1 cellular context compared by ENCODE assay signal in genomic region chr1:58896211-58897183, GRCh38.
TF ChIP-seq lines count a peak whose summit lies in the region.

No MANE protein-coding gene starts in this region.

TF ChIP-seq in K562, 482 proteins besides CTCF, POLR2A, EP300 and RAD21 (continued from another document and continues in another):
- no peak for TF ChIP-seq RERE (CRISPR knock-in tag; IDR thresholded peaks at IDR 0.05; ENCODE audit: borderline replicate concordance)
- peak; percentile 49; the same call in 1 of the 2 replicates for TF ChIP-seq TAL1 (IDR thresholded peaks at IDR 0.05)
- no peak for TF ChIP-seq ZNF785 (CRISPR knock-in tag; IDR thresholded peaks at IDR 0.05)
- peak; percentile 91 for TF ChIP-seq KLF6 (CRISPR knock-in tag; IDR thresholded peaks at IDR 0.05; ENCODE audit: borderline replicate concordance)
- TF ChIP-seq, protein P1, sequence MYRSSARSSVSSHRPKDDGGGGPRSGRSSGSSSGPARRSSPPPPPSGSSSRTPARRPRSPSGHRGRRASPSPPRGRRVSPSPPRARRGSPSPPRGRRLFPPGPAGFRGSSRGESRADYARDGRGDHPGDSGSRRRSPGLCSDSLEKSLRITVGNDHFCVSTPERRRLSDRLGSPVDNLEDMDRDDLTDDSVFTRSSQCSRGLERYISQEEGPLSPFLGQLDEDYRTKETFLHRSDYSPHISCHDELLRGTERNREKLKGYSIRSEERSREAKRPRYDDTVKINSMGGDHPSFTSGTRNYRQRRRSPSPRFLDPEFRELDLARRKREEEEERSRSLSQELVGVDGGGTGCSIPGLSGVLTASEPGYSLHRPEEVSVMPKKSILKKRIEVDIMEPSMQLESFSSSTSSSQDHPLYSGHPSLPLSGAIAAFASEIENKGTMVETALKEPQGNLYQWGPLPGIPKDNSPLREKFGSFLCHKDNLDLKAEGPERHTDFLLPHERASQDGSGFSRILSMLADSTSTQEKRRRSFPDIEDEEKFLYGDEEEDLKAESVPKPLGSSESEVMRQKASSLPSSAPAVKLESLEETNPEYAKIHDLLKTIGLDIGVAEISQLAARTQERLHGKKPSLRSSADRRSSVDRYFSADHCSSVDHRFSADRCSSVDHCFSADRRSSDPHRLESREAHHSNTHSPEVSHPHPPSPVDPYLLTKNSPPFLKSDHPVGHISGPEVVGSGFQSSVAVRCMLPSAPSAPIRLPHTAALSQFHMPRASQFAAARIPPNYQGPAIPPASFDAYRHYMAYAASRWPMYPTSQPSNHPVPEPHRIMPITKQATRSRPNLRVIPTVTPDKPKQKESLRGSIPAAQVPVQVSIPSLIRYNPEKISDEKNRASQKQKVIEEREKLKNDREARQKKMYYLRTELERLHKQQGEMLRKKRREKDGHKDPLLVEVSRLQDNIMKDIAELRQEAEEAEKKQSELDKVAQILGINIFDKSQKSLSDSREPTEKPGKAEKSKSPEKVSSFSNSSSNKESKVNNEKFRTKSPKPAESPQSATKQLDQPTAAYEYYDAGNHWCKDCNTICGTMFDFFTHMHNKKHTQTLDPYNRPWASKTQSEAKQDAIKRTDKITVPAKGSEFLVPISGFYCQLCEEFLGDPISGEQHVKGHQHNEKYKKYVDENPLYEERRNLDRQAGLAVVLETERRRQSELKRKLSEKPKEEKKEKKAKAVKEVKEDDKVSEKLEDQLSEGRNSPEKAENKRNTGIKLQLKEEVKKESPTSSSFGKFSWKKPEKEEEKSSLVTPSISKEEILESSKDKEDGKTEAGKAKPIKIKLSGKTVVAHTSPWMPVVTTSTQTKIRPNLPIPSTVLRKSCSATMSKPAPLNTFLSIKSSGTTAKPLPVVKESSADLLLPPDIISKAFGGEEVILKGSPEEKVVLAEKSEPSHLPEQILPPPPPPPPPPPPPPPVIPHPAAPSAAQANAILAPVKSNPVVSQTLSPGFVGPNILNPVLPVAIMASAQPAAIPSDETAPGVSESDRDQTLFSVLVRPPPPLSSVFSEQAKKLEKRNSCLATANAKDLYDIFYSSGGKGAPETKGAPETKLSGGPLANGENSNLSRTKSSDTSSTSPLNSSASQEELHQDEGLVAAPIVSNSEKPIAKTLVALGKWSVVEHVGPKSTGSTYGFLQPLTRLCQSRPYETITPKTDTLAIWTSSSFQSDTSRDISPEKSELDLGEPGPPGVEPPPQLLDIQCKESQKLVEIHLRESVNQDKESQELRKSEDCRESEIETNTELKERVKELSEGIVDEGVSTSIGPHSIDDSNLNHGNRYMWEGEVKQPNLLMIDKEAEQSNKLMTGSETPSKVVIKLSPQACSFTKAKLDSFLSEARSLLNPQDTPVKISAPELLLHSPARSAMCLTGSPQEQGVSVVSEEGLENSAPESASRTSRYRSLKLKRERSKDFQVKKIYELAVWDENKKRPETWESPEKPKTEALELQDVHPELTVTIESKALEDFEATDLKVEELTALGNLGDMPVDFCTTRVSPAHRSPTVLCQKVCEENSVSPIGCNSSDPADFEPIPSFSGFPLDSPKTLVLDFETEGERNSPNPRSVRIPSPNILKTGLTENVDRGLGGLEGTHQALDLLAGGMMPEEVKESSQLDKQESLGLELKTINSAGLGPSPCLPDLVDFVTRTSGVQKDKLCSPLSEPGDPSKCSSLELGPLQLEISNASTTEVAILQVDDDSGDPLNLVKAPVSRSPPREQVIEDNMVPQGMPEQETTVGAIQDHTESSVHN (IDR thresholded peaks at IDR 0.05; ENCODE audit: borderline replicate concordance in 1 of 2, low read depth in 1 of 2) = peak in 1 of 2 experiments; percentile 90; a peak in 2 of 4 replicates
- 0 out of 2 replicates have a peak, but pooled peaks have one; percentile 21 for TF ChIP-seq ETV1 (tag; conservative IDR thresholded peaks at IDR 0.05; ENCODE audit: low read depth)
- TF ChIP-seq TSHZ1 (CRISPR knock-in tag; IDR thresholded peaks at IDR 0.05) = peak; percentile 77
- peak; percentile 63 for TF ChIP-seq TCF3 (CRISPR knock-in tag; IDR thresholded peaks at IDR 0.05)
- TF ChIP-seq ZNF217 (CRISPR knock-in tag; IDR thresholded peaks at IDR 0.05) = no peak
- TF ChIP-seq IFI16 (CRISPR knock-in tag; IDR thresholded peaks at IDR 0.05) = peak; percentile 73
- TF ChIP-seq EGR1 (conservative IDR thresholded peaks at IDR 0.05) = peak; percentile 72
- peak; percentile 83; the same call in 1 of the 2 replicates for TF ChIP-seq HSF4 (CRISPR knock-in tag; IDR thresholded peaks at IDR 0.05; ENCODE audit: borderline replicate concordance)
- peak; percentile 34; the same call in 1 of the 2 replicates for TF ChIP-seq LEF1 (IDR thresholded peaks at IDR 0.05)
- TF ChIP-seq, protein P2, sequence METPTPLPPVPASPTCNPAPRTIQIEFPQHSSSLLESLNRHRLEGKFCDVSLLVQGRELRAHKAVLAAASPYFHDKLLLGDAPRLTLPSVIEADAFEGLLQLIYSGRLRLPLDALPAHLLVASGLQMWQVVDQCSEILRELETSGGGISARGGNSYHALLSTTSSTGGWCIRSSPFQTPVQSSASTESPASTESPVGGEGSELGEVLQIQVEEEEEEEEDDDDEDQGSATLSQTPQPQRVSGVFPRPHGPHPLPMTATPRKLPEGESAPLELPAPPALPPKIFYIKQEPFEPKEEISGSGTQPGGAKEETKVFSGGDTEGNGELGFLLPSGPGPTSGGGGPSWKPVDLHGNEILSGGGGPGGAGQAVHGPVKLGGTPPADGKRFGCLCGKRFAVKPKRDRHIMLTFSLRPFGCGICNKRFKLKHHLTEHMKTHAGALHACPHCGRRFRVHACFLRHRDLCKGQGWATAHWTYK (CRISPR knock-in tag; IDR thresholded peaks at IDR 0.05) = 0 out of 2 replicates have a peak, but pooled peaks have one; percentile 29
- TF ChIP-seq, protein P3, sequence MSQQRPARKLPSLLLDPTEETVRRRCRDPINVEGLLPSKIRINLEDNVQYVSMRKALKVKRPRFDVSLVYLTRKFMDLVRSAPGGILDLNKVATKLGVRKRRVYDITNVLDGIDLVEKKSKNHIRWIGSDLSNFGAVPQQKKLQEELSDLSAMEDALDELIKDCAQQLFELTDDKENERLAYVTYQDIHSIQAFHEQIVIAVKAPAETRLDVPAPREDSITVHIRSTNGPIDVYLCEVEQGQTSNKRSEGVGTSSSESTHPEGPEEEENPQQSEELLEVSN (IDR thresholded peaks at IDR 0.05; ENCODE audit: borderline replicate concordance in 1 of 2, extremely low read depth in 1 of 2, insufficient read depth in 1 of 2, insufficient read length in 1 of 2, low read depth in 1 of 2, low read length in 1 of 2, poor library complexity in 1 of 2, severe bottlenecking in 1 of 2) = peak; percentile 42 to 73
- no peak for TF ChIP-seq ZBTB8A (IDR thresholded peaks at IDR 0.05; ENCODE audit: partially characterized antibody)
- peak; percentile 75; the same call in 1 of the 2 replicates for TF ChIP-seq ZNF41 (CRISPR knock-in tag; conservative IDR thresholded peaks at IDR 0.05)
- TF ChIP-seq JUNB (CRISPR knock-in tag; conservative IDR thresholded peaks at IDR 0.05) = no peak
- peak; percentile 80; the same call in 1 of the 2 replicates for TF ChIP-seq ZNF668 (CRISPR knock-in tag; IDR thresholded peaks at IDR 0.05)
- peak in 1 of 2 experiments; percentile 87; a peak in 2 of 4 replicates for TF ChIP-seq TEAD1 (CRISPR knock-in tag; IDR thresholded peaks at IDR 0.05)
- peak; percentile 12; the same call in 1 of the 2 replicates for TF ChIP-seq ZSCAN32 (CRISPR knock-in tag; IDR thresholded peaks at IDR 0.05)
- TF ChIP-seq ZNF79 (CRISPR knock-in tag; IDR thresholded peaks at IDR 0.05; ENCODE audit: low read depth) = 0 out of 2 replicates have a peak, but pooled peaks have one; percentile 80
- peak; percentile 93 for TF ChIP-seq ZNF766 (CRISPR knock-in tag; conservative IDR thresholded peaks at IDR 0.05)
- peak; percentile 62 for TF ChIP-seq CCNT2 (IDR thresholded peaks at IDR 0.05; ENCODE audit: borderline replicate concordance, extremely low read depth, insufficient read length, low read depth, low read length)
- TF ChIP-seq JUND (IDR thresholded peaks at IDR 0.05; ENCODE audit: borderline replicate concordance, low read depth, low read length) = peak; percentile 65
- TF ChIP-seq JUND (tag; IDR thresholded peaks at IDR 0.05; ENCODE audit: borderline replicate concordance, low read depth, low read length) = peak; percentile 74; the same call in 1 of the 3 replicates
- peak; percentile 37; the same call in 1 of the 2 replicates for TF ChIP-seq TAF7 (tag; IDR thresholded peaks at IDR 0.05)
- TF ChIP-seq, protein P4, sequence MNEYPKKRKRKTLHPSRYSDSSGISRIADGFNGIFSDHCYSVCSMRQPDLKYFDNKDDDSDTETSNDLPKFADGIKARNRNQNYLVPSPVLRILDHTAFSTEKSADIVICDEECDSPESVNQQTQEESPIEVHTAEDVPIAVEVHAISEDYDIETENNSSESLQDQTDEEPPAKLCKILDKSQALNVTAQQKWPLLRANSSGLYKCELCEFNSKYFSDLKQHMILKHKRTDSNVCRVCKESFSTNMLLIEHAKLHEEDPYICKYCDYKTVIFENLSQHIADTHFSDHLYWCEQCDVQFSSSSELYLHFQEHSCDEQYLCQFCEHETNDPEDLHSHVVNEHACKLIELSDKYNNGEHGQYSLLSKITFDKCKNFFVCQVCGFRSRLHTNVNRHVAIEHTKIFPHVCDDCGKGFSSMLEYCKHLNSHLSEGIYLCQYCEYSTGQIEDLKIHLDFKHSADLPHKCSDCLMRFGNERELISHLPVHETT (CRISPR knock-in tag; conservative IDR thresholded peaks at IDR 0.05 in 1 of 2, IDR thresholded peaks at IDR 0.05 in 1 of 2) = peak in 1 of 2 experiments; percentile 74; a peak in 2 of 4 replicates
- peak; percentile 91 for TF ChIP-seq DMBX1 (CRISPR knock-in tag; IDR thresholded peaks at IDR 0.05; ENCODE audit: borderline replicate concordance)
- no peak for TF ChIP-seq ZNF780A (CRISPR knock-in tag; IDR thresholded peaks at IDR 0.05)
- no peak for TF ChIP-seq NR2C1 (IDR thresholded peaks at IDR 0.05)
- 0 out of 2 replicates have a peak, but pooled peaks have one; percentile 38 for TF ChIP-seq NR2C1 (tag; IDR thresholded peaks at IDR 0.05)
- TF ChIP-seq, protein P5, sequence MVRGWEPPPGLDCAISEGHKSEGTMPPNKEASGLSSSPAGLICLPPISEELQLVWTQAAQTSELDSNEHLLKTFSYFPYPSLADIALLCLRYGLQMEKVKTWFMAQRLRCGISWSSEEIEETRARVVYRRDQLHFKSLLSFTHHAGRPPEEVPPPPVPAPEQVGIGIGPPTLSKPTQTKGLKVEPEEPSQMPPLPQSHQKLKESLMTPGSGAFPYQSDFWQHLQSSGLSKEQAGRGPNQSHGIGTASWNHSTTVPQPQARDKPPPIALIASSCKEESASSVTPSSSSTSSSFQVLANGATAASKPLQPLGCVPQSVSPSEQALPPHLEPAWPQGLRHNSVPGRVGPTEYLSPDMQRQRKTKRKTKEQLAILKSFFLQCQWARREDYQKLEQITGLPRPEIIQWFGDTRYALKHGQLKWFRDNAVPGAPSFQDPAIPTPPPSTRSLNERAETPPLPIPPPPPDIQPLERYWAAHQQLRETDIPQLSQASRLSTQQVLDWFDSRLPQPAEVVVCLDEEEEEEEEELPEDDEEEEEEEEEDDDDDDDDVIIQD (CRISPR knock-in tag; IDR thresholded peaks at IDR 0.05) = peak; percentile 85; the same call in 1 of the 2 replicates
- TF ChIP-seq MBD2 (IDR thresholded peaks at IDR 0.05; ENCODE audit: borderline replicate concordance, low read depth) = peak; percentile 79; the same call in 1 of the 2 replicates
